1 cellular context compared by ENCODE assay signal in the genomic region with DNA sequence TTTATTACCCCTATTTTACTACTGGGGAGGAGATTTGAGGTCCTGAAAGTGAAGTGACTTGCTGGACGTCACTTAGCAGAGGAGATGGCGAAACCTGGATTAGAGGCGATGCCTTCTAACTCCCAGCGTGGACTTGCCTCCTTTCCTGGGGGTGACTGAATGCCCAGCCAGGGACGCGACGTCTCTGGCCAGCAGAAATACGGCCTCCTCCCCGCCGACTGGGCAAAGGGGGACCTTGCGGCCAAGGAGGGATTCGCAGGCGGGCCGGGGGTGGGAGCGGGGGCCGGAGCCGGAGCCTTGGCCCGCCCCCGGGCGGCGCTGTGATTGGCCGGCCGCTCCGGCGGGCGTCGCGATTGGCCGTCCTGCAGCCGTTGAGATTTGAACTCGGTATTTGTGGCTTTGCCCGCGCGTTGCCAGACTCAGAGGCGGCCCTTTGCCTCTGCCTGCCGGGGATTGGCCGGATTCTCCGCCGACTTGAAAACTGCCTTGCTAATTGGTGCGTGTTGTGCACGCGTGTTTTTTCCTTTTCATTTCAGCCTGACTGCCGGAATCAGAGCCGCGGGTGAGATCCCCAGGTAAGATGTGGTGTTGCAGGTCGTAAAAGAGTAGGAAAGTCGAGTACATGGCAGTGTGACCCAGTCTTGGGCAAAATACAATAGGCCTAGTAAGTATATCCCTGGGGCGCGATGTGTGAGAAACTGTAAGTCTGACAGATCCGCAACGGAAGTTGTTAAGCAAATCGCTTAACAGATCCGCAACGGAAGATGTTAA.
TF ChIP-seq lines count a peak whose summit lies in the region.

A gene with protein sequence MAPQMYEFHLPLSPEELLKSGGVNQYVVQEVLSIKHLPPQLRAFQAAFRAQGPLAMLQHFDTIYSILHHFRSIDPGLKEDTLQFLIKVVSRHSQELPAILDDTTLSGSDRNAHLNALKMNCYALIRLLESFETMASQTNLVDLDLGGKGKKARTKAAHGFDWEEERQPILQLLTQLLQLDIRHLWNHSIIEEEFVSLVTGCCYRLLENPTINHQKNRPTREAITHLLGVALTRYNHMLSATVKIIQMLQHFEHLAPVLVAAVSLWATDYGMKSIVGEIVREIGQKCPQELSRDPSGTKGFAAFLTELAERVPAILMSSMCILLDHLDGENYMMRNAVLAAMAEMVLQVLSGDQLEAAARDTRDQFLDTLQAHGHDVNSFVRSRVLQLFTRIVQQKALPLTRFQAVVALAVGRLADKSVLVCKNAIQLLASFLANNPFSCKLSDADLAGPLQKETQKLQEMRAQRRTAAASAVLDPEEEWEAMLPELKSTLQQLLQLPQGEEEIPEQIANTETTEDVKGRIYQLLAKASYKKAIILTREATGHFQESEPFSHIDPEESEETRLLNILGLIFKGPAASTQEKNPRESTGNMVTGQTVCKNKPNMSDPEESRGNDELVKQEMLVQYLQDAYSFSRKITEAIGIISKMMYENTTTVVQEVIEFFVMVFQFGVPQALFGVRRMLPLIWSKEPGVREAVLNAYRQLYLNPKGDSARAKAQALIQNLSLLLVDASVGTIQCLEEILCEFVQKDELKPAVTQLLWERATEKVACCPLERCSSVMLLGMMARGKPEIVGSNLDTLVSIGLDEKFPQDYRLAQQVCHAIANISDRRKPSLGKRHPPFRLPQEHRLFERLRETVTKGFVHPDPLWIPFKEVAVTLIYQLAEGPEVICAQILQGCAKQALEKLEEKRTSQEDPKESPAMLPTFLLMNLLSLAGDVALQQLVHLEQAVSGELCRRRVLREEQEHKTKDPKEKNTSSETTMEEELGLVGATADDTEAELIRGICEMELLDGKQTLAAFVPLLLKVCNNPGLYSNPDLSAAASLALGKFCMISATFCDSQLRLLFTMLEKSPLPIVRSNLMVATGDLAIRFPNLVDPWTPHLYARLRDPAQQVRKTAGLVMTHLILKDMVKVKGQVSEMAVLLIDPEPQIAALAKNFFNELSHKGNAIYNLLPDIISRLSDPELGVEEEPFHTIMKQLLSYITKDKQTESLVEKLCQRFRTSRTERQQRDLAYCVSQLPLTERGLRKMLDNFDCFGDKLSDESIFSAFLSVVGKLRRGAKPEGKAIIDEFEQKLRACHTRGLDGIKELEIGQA (N-terminal part only) (plus strand): TSS at position 523 of the 771 bp plus-strand sequence. CDS start 997 bp downstream, outside the sequence.

TF ChIP-seq in HepG2, 621 proteins besides CTCF, POLR2A, EP300 and RAD21 (continued from another document and continues in another):
- TF ChIP-seq CBX2 (IDR thresholded peaks at IDR 0.05; ENCODE audit: low read depth, low read length) (no peak), CBX2 (CRISPR knock-in tag; IDR thresholded peaks at IDR 0.05; ENCODE audit: low read depth) (no peak), ZBTB7A (CRISPR knock-in tag; IDR thresholded peaks at IDR 0.05) (no peak), POGZ (CRISPR knock-in tag; IDR thresholded peaks at IDR 0.05) (peak; percentile 49), HIC2 (CRISPR knock-in tag; IDR thresholded peaks at IDR 0.05; ENCODE audit: low read depth) (no peak), ELF1 (CRISPR knock-in tag; IDR thresholded peaks at IDR 0.05) (no peak), ZNF350 (CRISPR knock-in tag; IDR thresholded peaks at IDR 0.05; ENCODE audit: borderline replicate concordance, low read depth) (no peak), TGIF2 (CRISPR knock-in tag; IDR thresholded peaks at IDR 0.05) (no peak; the same call in 1 of the 2 replicates), ZNF547 (CRISPR knock-in tag; IDR thresholded peaks at IDR 0.05) (0 out of 2 replicates have a peak, but pooled peaks have one; percentile 80), ISL2 (CRISPR knock-in tag; IDR thresholded peaks at IDR 0.05) (0 out of 2 replicates have a peak, but pooled peaks have one; percentile 24), TP53 (CRISPR knock-in tag; conservative IDR thresholded peaks at IDR 0.05) (0 out of 2 replicates have a peak, but pooled peaks have one; percentile 13), ZNF850 (CRISPR knock-in tag; conservative IDR thresholded peaks at IDR 0.05) (no peak), KAT8 (CRISPR knock-in tag; IDR thresholded peaks at IDR 0.05) (no peak), ZNF761 (CRISPR knock-in tag; conservative IDR thresholded peaks at IDR 0.05) (no peak), XRCC5 (optimal IDR thresholded peaks at IDR 0.05; ENCODE audit: low read length) (no peak), FOXA3 (CRISPR knock-in tag; IDR thresholded peaks at IDR 0.05) (no peak), DNMT3B (CRISPR knock-in tag; conservative IDR thresholded peaks at IDR 0.05) (no peak), SMAD9 (CRISPR knock-in tag; IDR thresholded peaks at IDR 0.05) (no peak; the same call in none of the 2 replicates), ZNF710 (CRISPR knock-in tag; IDR thresholded peaks at IDR 0.05; ENCODE audit: borderline replicate concordance) (peak; percentile 65), CHD2 (IDR thresholded peaks at IDR 0.05; ENCODE audit: low read depth, low read length) (no peak), E2F1 (CRISPR knock-in tag; IDR thresholded peaks at IDR 0.05) (peak; percentile 99), ATM (IDR thresholded peaks at IDR 0.05; ENCODE audit: borderline replicate concordance) (no peak), HDAC1 (CRISPR knock-in tag; IDR thresholded peaks at IDR 0.05) (peak; percentile 82), RBFOX2 (IDR thresholded peaks at IDR 0.05; ENCODE audit: low read depth, low read length) (peak; percentile 83), CBX5 (CRISPR knock-in tag; IDR thresholded peaks at IDR 0.05; ENCODE audit: borderline replicate concordance) (no peak), PLSCR1 (CRISPR knock-in tag; IDR thresholded peaks at IDR 0.05; ENCODE audit: borderline replicate concordance) (no peak), RORA (CRISPR knock-in tag; IDR thresholded peaks at IDR 0.05) (no peak), NR0B2 (CRISPR knock-in tag; IDR thresholded peaks at IDR 0.05) (peak; percentile 64), CEBPG (CRISPR knock-in tag; IDR thresholded peaks at IDR 0.05) (no peak), NAIF1 (CRISPR knock-in tag; IDR thresholded peaks at IDR 0.05; ENCODE audit: borderline replicate concordance) (peak; percentile 99), BRF2 (CRISPR knock-in tag; IDR thresholded peaks at IDR 0.05) (no peak), ZNF33B (CRISPR knock-in tag; IDR thresholded peaks at IDR 0.05) (no peak), KDM4B (CRISPR knock-in tag; IDR thresholded peaks at IDR 0.05) (no peak), ZNF17 (CRISPR knock-in tag; IDR thresholded peaks at IDR 0.05) (no peak), ZFP36L1 (CRISPR knock-in tag; IDR thresholded peaks at IDR 0.05) (no peak; the same call in 1 of the 2 replicates), NCOR1 (IDR thresholded peaks at IDR 0.05; ENCODE audit: borderline replicate concordance, low read length) (peak; percentile 43; the same call in 1 of the 2 replicates), CREM (IDR thresholded peaks at IDR 0.05) (peak; percentile 23; the same call in 1 of the 2 replicates), CREM (CRISPR knock-in tag; IDR thresholded peaks at IDR 0.05) (no peak)
- TF ChIP-seq, protein P1, sequence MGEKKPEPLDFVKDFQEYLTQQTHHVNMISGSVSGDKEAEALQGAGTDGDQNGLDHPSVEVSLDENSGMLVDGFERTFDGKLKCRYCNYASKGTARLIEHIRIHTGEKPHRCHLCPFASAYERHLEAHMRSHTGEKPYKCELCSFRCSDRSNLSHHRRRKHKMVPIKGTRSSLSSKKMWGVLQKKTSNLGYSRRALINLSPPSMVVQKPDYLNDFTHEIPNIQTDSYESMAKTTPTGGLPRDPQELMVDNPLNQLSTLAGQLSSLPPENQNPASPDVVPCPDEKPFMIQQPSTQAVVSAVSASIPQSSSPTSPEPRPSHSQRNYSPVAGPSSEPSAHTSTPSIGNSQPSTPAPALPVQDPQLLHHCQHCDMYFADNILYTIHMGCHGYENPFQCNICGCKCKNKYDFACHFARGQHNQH (CRISPR knock-in tag; IDR thresholded peaks at IDR 0.05), result no peak
- TF ChIP-seq, protein P2, sequence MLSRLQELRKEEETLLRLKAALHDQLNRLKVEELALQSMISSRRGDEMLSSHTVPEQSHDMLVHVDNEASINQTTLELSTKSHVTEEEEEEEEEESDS (CRISPR knock-in tag; IDR thresholded peaks at IDR 0.05; ENCODE audit: borderline replicate concordance), result 0 out of 2 replicates have a peak, but pooled peaks have one; percentile 14
- TF ChIP-seq, protein P3, sequence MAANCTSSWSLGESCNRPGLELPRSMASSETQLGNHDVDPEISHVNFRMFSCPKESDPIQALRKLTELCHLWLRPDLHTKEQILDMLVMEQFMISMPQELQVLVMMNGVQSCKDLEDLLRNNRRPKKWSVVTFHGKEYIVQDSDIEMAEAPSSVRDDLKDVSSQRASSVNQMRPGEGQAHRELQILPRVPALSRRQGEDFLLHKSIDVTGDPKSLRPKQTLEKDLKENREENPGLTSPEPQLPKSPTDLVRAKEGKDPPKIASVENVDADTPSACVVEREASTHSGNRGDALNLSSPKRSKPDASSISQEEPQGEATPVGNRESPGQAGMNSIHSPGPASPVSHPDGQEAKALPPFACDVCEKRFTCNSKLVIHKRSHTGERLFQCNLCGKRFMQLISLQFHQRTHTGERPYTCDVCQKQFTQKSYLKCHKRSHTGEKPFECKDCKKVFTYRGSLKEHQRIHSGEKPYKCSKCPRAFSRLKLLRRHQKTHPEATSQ (CRISPR knock-in tag; IDR thresholded peaks at IDR 0.05; ENCODE audit: borderline replicate concordance), result 0 out of 2 replicates have a peak, but pooled peaks have one; percentile 0
- TF ChIP-seq, protein P4, sequence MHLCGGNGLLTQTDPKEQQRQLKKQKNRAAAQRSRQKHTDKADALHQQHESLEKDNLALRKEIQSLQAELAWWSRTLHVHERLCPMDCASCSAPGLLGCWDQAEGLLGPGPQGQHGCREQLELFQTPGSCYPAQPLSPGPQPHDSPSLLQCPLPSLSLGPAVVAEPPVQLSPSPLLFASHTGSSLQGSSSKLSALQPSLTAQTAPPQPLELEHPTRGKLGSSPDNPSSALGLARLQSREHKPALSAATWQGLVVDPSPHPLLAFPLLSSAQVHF (CRISPR knock-in tag; IDR thresholded peaks at IDR 0.05), result 0 out of 2 replicates have a peak, but pooled peaks have one; percentile 43
- TF ChIP-seq, protein P5, sequence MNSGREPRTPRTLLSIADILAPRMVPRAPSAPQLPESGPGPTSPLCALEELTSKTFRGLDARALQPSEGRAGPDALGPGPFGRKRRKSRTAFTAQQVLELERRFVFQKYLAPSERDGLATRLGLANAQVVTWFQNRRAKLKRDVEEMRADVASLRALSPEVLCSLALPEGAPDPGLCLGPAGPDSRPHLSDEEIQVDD (CRISPR knock-in tag; IDR thresholded peaks at IDR 0.05; ENCODE audit: borderline replicate concordance), result no peak
